In genomic region chr9:4792572-4793411, GRCh38 we compare ENCODE assay signal across 8 cellular contexts.
DNase-seq lines count a peak whose midpoint lies in the region; ATAC-seq and TF ChIP-seq lines count a peak whose summit lies in the region.

TSS of gene RCL1 (plus strand) at chr9:4792944. CDS start at chr9:4793092, 148 bp downstream.

- peak; percentile 97 for ATAC-seq in HG03196 (IDR thresholded peaks at IDR 0.05; ENCODE audit: unreplicated experiment)

- peak; percentile 82 for TF ChIP-seq POLR2A in GM18951 (IDR thresholded peaks at IDR 0.05; ENCODE audit: extremely low read depth, insufficient read depth, insufficient read length)

- DNase-seq in AG08395 (ENCODE audit: low spot score) (peak; percentile 98), NCI-H345 (lab: John Stamatoyannopoulos, UW) (peak; percentile 98), iris pigment epithelial cell (ENCODE audit: low read depth) (peak; percentile 97)
- DNase-seq in activated CD4-positive, CD25-positive, alpha-beta regulatory T cell (lab: John Stamatoyannopoulos, UW), result peak; percentile 88 to 97 (median 94)
- DNase-seq in central memory CD4-positive, alpha-beta T cell, result peak; percentile 97
- peak; percentile 93 to 94 for DNase-seq in stimulated activated CD4-positive, alpha-beta T cell treated with anti-CD3 and anti-CD28 coated beads, Interleukin-12 subunit alpha, Interleukin-12 subunit beta, amount 100 ng/mL, for 24 hours (ENCODE audit: low read depth in 2 of 2)

- in situ Hi-C loops in GM18951 (cut with MboI; ENCODE audit: low sequenced_read_pairs, unreplicated experiment), result no loop called here

Comparison
In these comparisons a context has a peak if more than half of its experiments do, and no peak if none do; other contexts are left out.
1. Peak in every context shown above with its lines: DNase-seq and ATAC-seq.